1 cellular context compared by ENCODE assay signal in the genomic region with DNA sequence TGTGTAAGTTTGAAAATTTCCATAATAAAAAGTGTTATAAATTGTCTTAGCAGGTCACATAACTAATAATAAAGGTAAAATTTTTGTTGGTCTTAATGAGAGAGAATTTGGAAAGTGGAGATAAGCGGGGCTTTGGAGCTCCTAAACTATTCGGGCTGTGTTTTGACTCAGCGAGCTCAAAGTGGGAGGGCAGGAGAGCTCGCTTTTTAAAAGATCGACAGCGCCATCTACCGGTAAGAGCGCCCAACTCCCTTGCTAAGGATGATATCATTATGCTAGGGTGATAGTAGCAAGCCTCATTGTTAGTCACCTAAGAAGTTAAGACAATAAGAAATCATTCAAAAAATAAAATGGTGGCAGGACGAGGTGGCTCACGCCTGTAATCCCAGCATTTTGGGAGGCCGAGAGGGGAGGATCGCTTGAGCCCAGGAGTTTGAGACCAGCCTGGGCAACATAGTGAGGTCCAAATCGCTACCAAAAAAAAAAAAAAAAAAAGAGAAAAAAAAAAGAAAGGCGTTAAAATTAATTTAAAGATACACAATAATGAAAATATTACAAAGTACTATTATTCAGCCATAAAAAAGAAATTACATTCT.
TF ChIP-seq lines count a peak whose summit lies in the region.

No MANE protein-coding gene starts in this region.

TF ChIP-seq in HepG2, 621 proteins besides CTCF, POLR2A, EP300 and RAD21 (continues in another document):
- no peak for TF ChIP-seq NFRKB (IDR thresholded peaks at IDR 0.05)
- TF ChIP-seq ZNF121 (CRISPR knock-in tag; IDR thresholded peaks at IDR 0.05): peak; percentile 54; the same call in 1 of the 2 replicates
- TF ChIP-seq GATA4 (IDR thresholded peaks at IDR 0.05; ENCODE audit: borderline replicate concordance, low read depth): no peak
- TF ChIP-seq, protein P1, sequence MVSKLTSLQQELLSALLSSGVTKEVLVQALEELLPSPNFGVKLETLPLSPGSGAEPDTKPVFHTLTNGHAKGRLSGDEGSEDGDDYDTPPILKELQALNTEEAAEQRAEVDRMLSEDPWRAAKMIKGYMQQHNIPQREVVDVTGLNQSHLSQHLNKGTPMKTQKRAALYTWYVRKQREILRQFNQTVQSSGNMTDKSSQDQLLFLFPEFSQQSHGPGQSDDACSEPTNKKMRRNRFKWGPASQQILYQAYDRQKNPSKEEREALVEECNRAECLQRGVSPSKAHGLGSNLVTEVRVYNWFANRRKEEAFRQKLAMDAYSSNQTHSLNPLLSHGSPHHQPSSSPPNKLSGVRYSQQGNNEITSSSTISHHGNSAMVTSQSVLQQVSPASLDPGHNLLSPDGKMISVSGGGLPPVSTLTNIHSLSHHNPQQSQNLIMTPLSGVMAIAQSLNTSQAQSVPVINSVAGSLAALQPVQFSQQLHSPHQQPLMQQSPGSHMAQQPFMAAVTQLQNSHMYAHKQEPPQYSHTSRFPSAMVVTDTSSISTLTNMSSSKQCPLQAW (CRISPR knock-in tag; IDR thresholded peaks at IDR 0.05): 0 out of 2 replicates have a peak, but pooled peaks have one; percentile 20
- peak; percentile 63 for TF ChIP-seq XRCC5 (optimal IDR thresholded peaks at IDR 0.05; ENCODE audit: low read length)
- TF ChIP-seq STAG1 (CRISPR knock-in tag; IDR thresholded peaks at IDR 0.05): peak; percentile 82
- TF ChIP-seq, protein P2, sequence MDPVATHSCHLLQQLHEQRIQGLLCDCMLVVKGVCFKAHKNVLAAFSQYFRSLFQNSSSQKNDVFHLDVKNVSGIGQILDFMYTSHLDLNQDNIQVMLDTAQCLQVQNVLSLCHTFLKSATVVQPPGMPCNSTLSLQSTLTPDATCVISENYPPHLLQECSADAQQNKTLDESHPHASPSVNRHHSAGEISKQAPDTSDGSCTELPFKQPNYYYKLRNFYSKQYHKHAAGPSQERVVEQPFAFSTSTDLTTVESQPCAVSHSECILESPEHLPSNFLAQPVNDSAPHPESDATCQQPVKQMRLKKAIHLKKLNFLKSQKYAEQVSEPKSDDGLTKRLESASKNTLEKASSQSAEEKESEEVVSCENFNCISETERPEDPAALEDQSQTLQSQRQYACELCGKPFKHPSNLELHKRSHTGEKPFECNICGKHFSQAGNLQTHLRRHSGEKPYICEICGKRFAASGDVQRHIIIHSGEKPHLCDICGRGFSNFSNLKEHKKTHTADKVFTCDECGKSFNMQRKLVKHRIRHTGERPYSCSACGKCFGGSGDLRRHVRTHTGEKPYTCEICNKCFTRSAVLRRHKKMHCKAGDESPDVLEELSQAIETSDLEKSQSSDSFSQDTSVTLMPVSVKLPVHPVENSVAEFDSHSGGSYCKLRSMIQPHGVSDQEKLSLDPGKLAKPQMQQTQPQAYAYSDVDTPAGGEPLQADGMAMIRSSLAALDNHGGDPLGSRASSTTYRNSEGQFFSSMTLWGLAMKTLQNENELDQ (CRISPR knock-in tag; IDR thresholded peaks at IDR 0.05; ENCODE audit: borderline replicate concordance): no peak
- no peak for TF ChIP-seq ZMYM2 (CRISPR knock-in tag; IDR thresholded peaks at IDR 0.05)
- TF ChIP-seq MIER2 (CRISPR knock-in tag; IDR thresholded peaks at IDR 0.05): no peak
- TF ChIP-seq KLF16 (CRISPR knock-in tag; IDR thresholded peaks at IDR 0.05): 0 out of 4 replicates have a peak, but pooled peaks of 1 of the 2 experiments have one; percentile 37
- TF ChIP-seq TBL1XR1 (IDR thresholded peaks at IDR 0.05; ENCODE audit: borderline replicate concordance, low read length, partially characterized antibody): no peak
- TF ChIP-seq, protein P3, sequence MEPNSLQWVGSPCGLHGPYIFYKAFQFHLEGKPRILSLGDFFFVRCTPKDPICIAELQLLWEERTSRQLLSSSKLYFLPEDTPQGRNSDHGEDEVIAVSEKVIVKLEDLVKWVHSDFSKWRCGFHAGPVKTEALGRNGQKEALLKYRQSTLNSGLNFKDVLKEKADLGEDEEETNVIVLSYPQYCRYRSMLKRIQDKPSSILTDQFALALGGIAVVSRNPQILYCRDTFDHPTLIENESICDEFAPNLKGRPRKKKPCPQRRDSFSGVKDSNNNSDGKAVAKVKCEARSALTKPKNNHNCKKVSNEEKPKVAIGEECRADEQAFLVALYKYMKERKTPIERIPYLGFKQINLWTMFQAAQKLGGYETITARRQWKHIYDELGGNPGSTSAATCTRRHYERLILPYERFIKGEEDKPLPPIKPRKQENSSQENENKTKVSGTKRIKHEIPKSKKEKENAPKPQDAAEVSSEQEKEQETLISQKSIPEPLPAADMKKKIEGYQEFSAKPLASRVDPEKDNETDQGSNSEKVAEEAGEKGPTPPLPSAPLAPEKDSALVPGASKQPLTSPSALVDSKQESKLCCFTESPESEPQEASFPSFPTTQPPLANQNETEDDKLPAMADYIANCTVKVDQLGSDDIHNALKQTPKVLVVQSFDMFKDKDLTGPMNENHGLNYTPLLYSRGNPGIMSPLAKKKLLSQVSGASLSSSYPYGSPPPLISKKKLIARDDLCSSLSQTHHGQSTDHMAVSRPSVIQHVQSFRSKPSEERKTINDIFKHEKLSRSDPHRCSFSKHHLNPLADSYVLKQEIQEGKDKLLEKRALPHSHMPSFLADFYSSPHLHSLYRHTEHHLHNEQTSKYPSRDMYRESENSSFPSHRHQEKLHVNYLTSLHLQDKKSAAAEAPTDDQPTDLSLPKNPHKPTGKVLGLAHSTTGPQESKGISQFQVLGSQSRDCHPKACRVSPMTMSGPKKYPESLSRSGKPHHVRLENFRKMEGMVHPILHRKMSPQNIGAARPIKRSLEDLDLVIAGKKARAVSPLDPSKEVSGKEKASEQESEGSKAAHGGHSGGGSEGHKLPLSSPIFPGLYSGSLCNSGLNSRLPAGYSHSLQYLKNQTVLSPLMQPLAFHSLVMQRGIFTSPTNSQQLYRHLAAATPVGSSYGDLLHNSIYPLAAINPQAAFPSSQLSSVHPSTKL (CRISPR knock-in tag; IDR thresholded peaks at IDR 0.05): peak; percentile 33; the same call in 1 of the 2 replicates
- TF ChIP-seq, protein P4, sequence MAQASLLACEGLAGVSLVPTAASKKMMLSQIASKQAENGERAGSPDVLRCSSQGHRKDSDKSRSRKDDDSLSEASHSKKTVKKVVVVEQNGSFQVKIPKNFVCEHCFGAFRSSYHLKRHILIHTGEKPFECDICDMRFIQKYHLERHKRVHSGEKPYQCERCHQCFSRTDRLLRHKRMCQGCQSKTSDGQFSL (CRISPR knock-in tag; IDR thresholded peaks at IDR 0.05): 0 out of 2 replicates have a peak, but pooled peaks have one; percentile 46
- TF ChIP-seq KAT8 (CRISPR knock-in tag; IDR thresholded peaks at IDR 0.05): 0 out of 2 replicates have a peak, but pooled peaks have one; percentile 33
- TF ChIP-seq HNRNPK (IDR thresholded peaks at IDR 0.05; ENCODE audit: low read depth, low read length, poor library complexity, severe bottlenecking): no peak
- TF ChIP-seq SMC3 (IDR thresholded peaks at IDR 0.05; ENCODE audit: low read length): peak; percentile 70
- TF ChIP-seq SP1 (IDR thresholded peaks at IDR 0.05): no peak
- peak; percentile 40; the same call in 1 of the 2 replicates for TF ChIP-seq SP1 (CRISPR knock-in tag; IDR thresholded peaks at IDR 0.05)
- TF ChIP-seq, protein P5, sequence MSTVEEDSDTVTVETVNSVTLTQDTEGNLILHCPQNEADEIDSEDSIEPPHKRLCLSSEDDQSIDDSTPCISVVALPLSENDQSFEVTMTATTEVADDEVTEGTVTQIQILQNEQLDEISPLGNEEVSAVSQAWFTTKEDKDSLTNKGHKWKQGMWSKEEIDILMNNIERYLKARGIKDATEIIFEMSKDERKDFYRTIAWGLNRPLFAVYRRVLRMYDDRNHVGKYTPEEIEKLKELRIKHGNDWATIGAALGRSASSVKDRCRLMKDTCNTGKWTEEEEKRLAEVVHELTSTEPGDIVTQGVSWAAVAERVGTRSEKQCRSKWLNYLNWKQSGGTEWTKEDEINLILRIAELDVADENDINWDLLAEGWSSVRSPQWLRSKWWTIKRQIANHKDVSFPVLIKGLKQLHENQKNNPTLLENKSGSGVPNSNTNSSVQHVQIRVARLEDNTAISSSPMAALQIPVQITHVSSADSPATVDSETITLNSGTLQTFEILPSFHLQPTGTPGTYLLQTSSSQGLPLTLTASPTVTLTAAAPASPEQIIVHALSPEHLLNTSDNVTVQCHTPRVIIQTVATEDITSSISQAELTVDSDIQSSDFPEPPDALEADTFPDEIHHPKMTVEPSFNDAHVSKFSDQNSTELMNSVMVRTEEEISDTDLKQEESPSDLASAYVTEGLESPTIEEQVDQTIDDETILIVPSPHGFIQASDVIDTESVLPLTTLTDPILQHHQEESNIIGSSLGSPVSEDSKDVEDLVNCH (CRISPR knock-in tag; IDR thresholded peaks at IDR 0.05): no peak
- no peak for TF ChIP-seq ZNF160 (CRISPR knock-in tag; IDR thresholded peaks at IDR 0.05)
- TF ChIP-seq, protein P6, sequence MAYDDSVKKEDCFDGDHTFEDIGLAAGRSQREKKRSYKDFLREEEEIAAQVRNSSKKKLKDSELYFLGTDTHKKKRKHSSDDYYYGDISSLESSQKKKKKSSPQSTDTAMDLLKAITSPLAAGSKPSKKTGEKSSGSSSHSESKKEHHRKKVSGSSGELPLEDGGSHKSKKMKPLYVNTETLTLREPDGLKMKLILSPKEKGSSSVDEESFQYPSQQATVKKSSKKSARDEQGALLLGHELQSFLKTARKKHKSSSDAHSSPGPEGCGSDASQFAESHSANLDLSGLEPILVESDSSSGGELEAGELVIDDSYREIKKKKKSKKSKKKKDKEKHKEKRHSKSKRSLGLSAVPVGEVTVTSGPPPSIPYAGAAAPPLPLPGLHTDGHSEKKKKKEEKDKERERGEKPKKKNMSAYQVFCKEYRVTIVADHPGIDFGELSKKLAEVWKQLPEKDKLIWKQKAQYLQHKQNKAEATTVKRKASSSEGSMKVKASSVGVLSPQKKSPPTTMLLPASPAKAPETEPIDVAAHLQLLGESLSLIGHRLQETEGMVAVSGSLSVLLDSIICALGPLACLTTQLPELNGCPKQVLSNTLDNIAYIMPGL (CRISPR knock-in tag; IDR thresholded peaks at IDR 0.05; ENCODE audit: borderline replicate concordance in 1 of 2, low read depth in 1 of 2): peak in 1 of 2 experiments; percentile 50; a peak in 1 of 4 replicates
- TF ChIP-seq, protein P7, sequence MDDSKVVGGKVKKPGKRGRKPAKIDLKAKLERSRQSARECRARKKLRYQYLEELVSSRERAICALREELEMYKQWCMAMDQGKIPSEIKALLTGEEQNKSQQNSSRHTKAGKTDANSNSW (CRISPR knock-in tag; IDR thresholded peaks at IDR 0.05; ENCODE audit: borderline replicate concordance): no peak
- no peak for TF ChIP-seq KDM5A (IDR thresholded peaks at IDR 0.05; ENCODE audit: borderline replicate concordance, low read length)
- TF ChIP-seq AKAP8 (CRISPR knock-in tag; IDR thresholded peaks at IDR 0.05): no peak
- no peak for TF ChIP-seq DPF2 (CRISPR knock-in tag; IDR thresholded peaks at IDR 0.05; ENCODE audit: borderline replicate concordance, low read depth)
- peak; percentile 18 for TF ChIP-seq TEAD3 (CRISPR knock-in tag; optimal IDR thresholded peaks at IDR 0.05; ENCODE audit: borderline replicate concordance)
- TF ChIP-seq RFXAP (CRISPR knock-in tag; IDR thresholded peaks at IDR 0.05; ENCODE audit: borderline replicate concordance): no peak
- TF ChIP-seq ZNF577 (CRISPR knock-in tag; IDR thresholded peaks at IDR 0.05; ENCODE audit: borderline replicate concordance, low read depth): no peak
- TF ChIP-seq, protein P8, sequence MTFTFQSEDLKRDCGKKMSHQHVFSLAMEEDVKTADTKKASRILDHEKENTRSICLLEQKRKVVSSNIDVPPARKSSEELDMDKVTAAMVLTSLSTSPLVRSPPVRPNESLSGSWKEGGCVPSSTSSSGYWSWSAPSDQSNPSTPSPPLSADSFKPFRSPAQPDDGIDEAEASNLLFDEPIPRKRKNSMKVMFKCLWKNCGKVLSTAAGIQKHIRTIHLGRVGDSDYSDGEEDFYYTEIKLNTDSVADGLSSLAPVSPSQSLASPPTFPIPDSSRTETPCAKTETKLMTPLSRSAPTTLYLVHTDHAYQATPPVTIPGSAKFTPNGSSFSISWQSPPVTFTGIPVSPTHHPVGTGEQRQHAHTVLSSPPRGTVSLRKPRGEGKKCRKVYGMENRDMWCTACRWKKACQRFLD (CRISPR knock-in tag; IDR thresholded peaks at IDR 0.05; ENCODE audit: borderline replicate concordance): no peak
- no peak for TF ChIP-seq NKX3-1 (CRISPR knock-in tag; IDR thresholded peaks at IDR 0.05)
- peak; percentile 34 for TF ChIP-seq FOSL2 (CRISPR knock-in tag; IDR thresholded peaks at IDR 0.05)
- TF ChIP-seq, protein P9, sequence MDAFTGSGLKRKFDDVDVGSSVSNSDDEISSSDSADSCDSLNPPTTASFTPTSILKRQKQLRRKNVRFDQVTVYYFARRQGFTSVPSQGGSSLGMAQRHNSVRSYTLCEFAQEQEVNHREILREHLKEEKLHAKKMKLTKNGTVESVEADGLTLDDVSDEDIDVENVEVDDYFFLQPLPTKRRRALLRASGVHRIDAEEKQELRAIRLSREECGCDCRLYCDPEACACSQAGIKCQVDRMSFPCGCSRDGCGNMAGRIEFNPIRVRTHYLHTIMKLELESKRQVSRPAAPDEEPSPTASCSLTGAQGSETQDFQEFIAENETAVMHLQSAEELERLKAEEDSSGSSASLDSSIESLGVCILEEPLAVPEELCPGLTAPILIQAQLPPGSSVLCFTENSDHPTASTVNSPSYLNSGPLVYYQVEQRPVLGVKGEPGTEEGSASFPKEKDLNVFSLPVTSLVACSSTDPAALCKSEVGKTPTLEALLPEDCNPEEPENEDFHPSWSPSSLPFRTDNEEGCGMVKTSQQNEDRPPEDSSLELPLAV (CRISPR knock-in tag; conservative IDR thresholded peaks at IDR 0.05; ENCODE audit: low read depth): no peak
- TF ChIP-seq, protein P10, sequence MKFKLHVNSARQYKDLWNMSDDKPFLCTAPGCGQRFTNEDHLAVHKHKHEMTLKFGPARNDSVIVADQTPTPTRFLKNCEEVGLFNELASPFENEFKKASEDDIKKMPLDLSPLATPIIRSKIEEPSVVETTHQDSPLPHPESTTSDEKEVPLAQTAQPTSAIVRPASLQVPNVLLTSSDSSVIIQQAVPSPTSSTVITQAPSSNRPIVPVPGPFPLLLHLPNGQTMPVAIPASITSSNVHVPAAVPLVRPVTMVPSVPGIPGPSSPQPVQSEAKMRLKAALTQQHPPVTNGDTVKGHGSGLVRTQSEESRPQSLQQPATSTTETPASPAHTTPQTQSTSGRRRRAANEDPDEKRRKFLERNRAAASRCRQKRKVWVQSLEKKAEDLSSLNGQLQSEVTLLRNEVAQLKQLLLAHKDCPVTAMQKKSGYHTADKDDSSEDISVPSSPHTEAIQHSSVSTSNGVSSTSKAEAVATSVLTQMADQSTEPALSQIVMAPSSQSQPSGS (CRISPR knock-in tag; IDR thresholded peaks at IDR 0.05): 0 out of 2 replicates have a peak, but pooled peaks have one; percentile 23
- TF ChIP-seq ARNT (IDR thresholded peaks at IDR 0.05): no peak
- TF ChIP-seq SMAD1 (CRISPR knock-in tag; IDR thresholded peaks at IDR 0.05; ENCODE audit: borderline replicate concordance, low read depth): no peak
- peak; percentile 23; the same call in 1 of the 2 replicates for TF ChIP-seq SAP130 (CRISPR knock-in tag; IDR thresholded peaks at IDR 0.05; ENCODE audit: low read depth)
- TF ChIP-seq ZNF3 (CRISPR knock-in tag; IDR thresholded peaks at IDR 0.05): 0 out of 2 replicates have a peak, but pooled peaks have one; percentile 45
- no peak for TF ChIP-seq CEBPG (CRISPR knock-in tag; IDR thresholded peaks at IDR 0.05)
- TF ChIP-seq, protein P11, sequence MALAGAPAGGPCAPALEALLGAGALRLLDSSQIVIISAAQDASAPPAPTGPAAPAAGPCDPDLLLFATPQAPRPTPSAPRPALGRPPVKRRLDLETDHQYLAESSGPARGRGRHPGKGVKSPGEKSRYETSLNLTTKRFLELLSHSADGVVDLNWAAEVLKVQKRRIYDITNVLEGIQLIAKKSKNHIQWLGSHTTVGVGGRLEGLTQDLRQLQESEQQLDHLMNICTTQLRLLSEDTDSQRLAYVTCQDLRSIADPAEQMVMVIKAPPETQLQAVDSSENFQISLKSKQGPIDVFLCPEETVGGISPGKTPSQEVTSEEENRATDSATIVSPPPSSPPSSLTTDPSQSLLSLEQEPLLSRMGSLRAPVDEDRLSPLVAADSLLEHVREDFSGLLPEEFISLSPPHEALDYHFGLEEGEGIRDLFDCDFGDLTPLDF (CRISPR knock-in tag; IDR thresholded peaks at IDR 0.05): no peak
